Comparison of ENCODE assay signal across 15 cellular contexts in genomic region chr18:3269900-3270299, GRCh38. TPM values are rescaled to one million over a fixed set of nuclear protein-coding genes. Genes with fewer than 3 reads are reported as not detected.
DNase-seq lines count a peak whose midpoint lies in the region; ATAC-seq and TF ChIP-seq lines count a peak whose summit lies in the region.
"Had no signal": no experiment of that assay in that cellular context is flagged by ENCODE, and none has a peak within 500 bp of the region (broad histone marks: within the 10 kb centered on the region; RNA-seq: fewer than 3 reads in every experiment).

No MANE protein-coding gene starts in this region.

- H4K20me1 ChIP-seq in BLaER1: peaks cover 100% of the 10 kb centered on the region
- H4K20me1 ChIP-seq in mammary epithelial cell (ENCODE audit: insufficient read depth, low read length): peaks cover 34% of the 10 kb centered on the region

- H3K4me3 ChIP-seq in BLaER1 (no peak overlapping the region), mammary epithelial cell (replicated peaks in 1 of 3; ENCODE audit: insufficient read depth in 1 of 3, low read depth in 2 of 3, low read length in 3 of 3) (no peak overlapping the region)
- H3K4me3 ChIP-seq: dorsolateral prefrontal cortex, K562, transverse colon had no signal

- H2AFZ ChIP-seq in mammary epithelial cell (ENCODE audit: low read depth, low read length): no peak overlapping the region

- no TSS peak for BruUV-seq in mammary epithelial cell (replicated peaks; lab: Mats Ljungman, UMichigan)

- H3K4me1 Mint-ChIP-seq in neural crest cell: peaks cover 16% of the 10 kb centered on the region

- intact Hi-C loops in mammary epithelial cell (cut with micrococcal nuclease): loop anchor here (10.0 kb wide), 2 partner anchors 55 to 715 kb away; no protein-coding TSS in a partner anchor

- in situ Hi-C loops in mammary epithelial cell (cut with MboI; ENCODE audit: low sequenced_read_pairs in 2 of 2): loop anchor here in 1 of 2 donors (5.0 to 25.0 kb wide), 2 partner anchors 327 to 592 kb away; no protein-coding TSS in a partner anchor

- H3K36me3 Mint-ChIP-seq in neural crest cell (ENCODE audit: low read depth): peaks cover 2% of the 10 kb centered on the region

- H3K27ac ChIP-seq in BLaER1 (no peak overlapping the region), mammary epithelial cell (ENCODE audit: insufficient read depth, low read depth, low read length) (peak overlapping the region; percentile 26)
- H3K27ac ChIP-seq: transverse colon had no signal

- no peak overlapping the region for H3K9ac ChIP-seq in BLaER1
- no peak overlapping the region for H3K9ac ChIP-seq in mammary epithelial cell (ENCODE audit: insufficient read depth, low read length)

- H3K4me1 ChIP-seq in BLaER1 (peaks cover 69% of the 10 kb centered on the region), mammary epithelial cell (ENCODE audit: insufficient read depth, low read length) (peaks cover 46% of the 10 kb centered on the region)

- H3K4me3 Mint-ChIP-seq in neural crest cell: no peak overlapping the region

- TF ChIP-seq CTCF in mammary epithelial cell (conservative IDR thresholded peaks at IDR 0.05 in 1 of 2, IDR thresholded peaks at IDR 0.05 in 1 of 2; ENCODE audit: extremely low read depth in 1 of 2, insufficient read depth in 1 of 2, low read depth in 1 of 2, low read length in 2 of 2): no peak
- no peak for TF ChIP-seq CTCF in neural crest cell (conservative IDR thresholded peaks at IDR 0.05)

- dilution Hi-C loops in mammary epithelial cell (cut with HindIII; ENCODE audit: low sequenced_read_pairs): no loop called here

- H3K36me3 ChIP-seq in BLaER1 (peaks cover 33% of the 10 kb centered on the region), mammary epithelial cell (ENCODE audit: insufficient read depth, low read length) (peaks cover 19% of the 10 kb centered on the region)

- CTCF ChIA-PET in mammary epithelial cell (lab: Charles Lee; ENCODE audit: low non-redundant PET): no interaction called here

- peak overlapping the region; percentile 28 for H3K27ac Mint-ChIP-seq in neural crest cell (ENCODE audit: unreplicated experiment)

- H3K4me2 ChIP-seq in BLaER1: peak overlapping the region; percentile 82
- no peak overlapping the region for H3K4me2 ChIP-seq in mammary epithelial cell (ENCODE audit: insufficient read depth, low read depth, low read length)

- WGBS in mammary epithelial cell (ENCODE audit: low coverage, missing lambda C conversion rate): 92% methylated on average over 2 of the region's 2 CpGs

- H3K79me2 ChIP-seq in mammary epithelial cell (ENCODE audit: insufficient read depth, low read length): peaks cover 100% of the 10 kb centered on the region

- no peaks in the 10 kb centered on the region for H3K27me3 Mint-ChIP-seq in neural crest cell (ENCODE audit: low read depth)

- peak; percentile 47 for ATAC-seq in GM21360 (IDR thresholded peaks at IDR 0.05; ENCODE audit: unreplicated experiment)
- no peak for ATAC-seq in HG02884 (IDR thresholded peaks at IDR 0.05; ENCODE audit: unreplicated experiment)
- ATAC-seq: PC-3 had no signal

- H3K27me3 ChIP-seq in BLaER1 (no peaks in the 10 kb centered on the region), mammary epithelial cell (ENCODE audit: insufficient read depth, low read length) (no peaks in the 10 kb centered on the region)
- H3K27me3 ChIP-seq: dorsolateral prefrontal cortex, transverse colon had no signal

- DNase-seq in mammary epithelial cell (no peak), neural crest cell (ENCODE audit: low read depth, low spot score) (no peak), superior temporal gyrus (ENCODE audit: extremely low spot score) (no peak), cerebellar nuclear complex (lab: John Stamatoyannopoulos, UW) (no peak)
- DNase-seq: dorsolateral prefrontal cortex, GOT3, midbrain, NCI-H146, NCI-H524 treated with DMSO at 0.1 percent for 48 hours, PC-3, transverse colon had no signal

- H3K9me3 ChIP-seq in BLaER1: no peaks in the 10 kb centered on the region
- no peaks in the 10 kb centered on the region for H3K9me3 ChIP-seq in mammary epithelial cell (replicated peaks; ENCODE audit: insufficient read depth, low read length)
- H3K9me3 ChIP-seq: transverse colon had no signal

- H3K9me3 Mint-ChIP-seq in neural crest cell: no peaks in the 10 kb centered on the region

RNA-seq across cellular contexts. Expression of gene MYL12B, which starts 8.0 kb away (rescaled TPM):
- 100 to 1,000 TPM; 464 to 468 TPM for total RNA-seq in mammary epithelial cell
- 914 TPM for polyA plus RNA-seq in mammary epithelial cell
- 331 TPM for polyA minus RNA-seq in mammary epithelial cell
- 89.6 and 95.1 TPM in 2 replicates for total RNA-seq in neural crest cell

RNA-seq across cellular contexts. Expression of gene MYL12A, which starts 22.3 kb away (rescaled TPM):
- total RNA-seq in mammary epithelial cell (100 to 1,000 TPM; 429 to 570 TPM), neural crest cell (165 TPM in 2 replicates)
- polyA plus RNA-seq in mammary epithelial cell: 487 TPM
- 414 TPM for polyA minus RNA-seq in mammary epithelial cell

RNA-seq across cellular contexts. Expression of gene MYOM1, which starts 50.1 kb away (rescaled TPM):
- total RNA-seq in mammary epithelial cell: under 1 TPM; 0.12 to 0.50 TPM
- 0.08 TPM for polyA plus RNA-seq in mammary epithelial cell
- not detected for polyA minus RNA-seq in mammary epithelial cell
- total RNA-seq in neural crest cell: 0.89 and 1.4 TPM in 2 replicates
